In genomic region chr6:26196846-26197683, GRCh38 we compare ENCODE assay signal across 1 cellular context.
TF ChIP-seq lines count a peak whose summit lies in the region.

No MANE protein-coding gene starts in this region.

TF ChIP-seq in HepG2, 621 proteins besides CTCF, POLR2A, EP300 and RAD21 (continued from another document and continues in another):
- TF ChIP-seq ZGPAT (CRISPR knock-in tag; IDR thresholded peaks at IDR 0.05) (peak; percentile 91), ZNF703 (CRISPR knock-in tag; IDR thresholded peaks at IDR 0.05; ENCODE audit: borderline replicate concordance) (no peak), ZBTB39 (CRISPR knock-in tag; IDR thresholded peaks at IDR 0.05) (no peak), TBX3 (IDR thresholded peaks at IDR 0.05; ENCODE audit: borderline replicate concordance) (no peak), MTA3 (CRISPR knock-in tag; IDR thresholded peaks at IDR 0.05) (no peak), HMGXB3 (CRISPR knock-in tag; IDR thresholded peaks at IDR 0.05; ENCODE audit: borderline replicate concordance) (peak; percentile 73; the same call in 1 of the 2 replicates), NFKB2 (CRISPR knock-in tag; IDR thresholded peaks at IDR 0.05; ENCODE audit: borderline replicate concordance) (peak; percentile 87; the same call in 1 of the 2 replicates), CHD2 (IDR thresholded peaks at IDR 0.05; ENCODE audit: low read depth, low read length) (peak; percentile 74), PHB2 (IDR thresholded peaks at IDR 0.05; ENCODE audit: partially characterized antibody) (no peak), GABPB1 (CRISPR knock-in tag; IDR thresholded peaks at IDR 0.05) (peak; percentile 75), CSRNP1 (CRISPR knock-in tag; IDR thresholded peaks at IDR 0.05) (peak; percentile 98), ZBTB34 (CRISPR knock-in tag; IDR thresholded peaks at IDR 0.05) (peak; percentile 56; the same call in 1 of the 2 replicates), ASH2L (IDR thresholded peaks at IDR 0.05; ENCODE audit: insufficient read length, low read depth, low read length) (peak; percentile 88), NKX3-1 (CRISPR knock-in tag; IDR thresholded peaks at IDR 0.05) (peak; percentile 69), KMT2B (CRISPR knock-in tag; IDR thresholded peaks at IDR 0.05) (peak; percentile 70), MIER2 (CRISPR knock-in tag; IDR thresholded peaks at IDR 0.05) (peak; percentile 66; the same call in 1 of the 2 replicates), THAP11 (CRISPR knock-in tag; IDR thresholded peaks at IDR 0.05) (peak; percentile 66), HNRNPL (IDR thresholded peaks at IDR 0.05; ENCODE audit: low read depth, low read length) (peak; percentile 95), ZNF615 (CRISPR knock-in tag; IDR thresholded peaks at IDR 0.05; ENCODE audit: borderline replicate concordance) (peak; percentile 73; the same call in 1 of the 2 replicates), SOX5 (CRISPR knock-in tag; IDR thresholded peaks at IDR 0.05; ENCODE audit: borderline replicate concordance) (no peak; the same call in 1 of the 2 replicates), ZNF138 (CRISPR knock-in tag; IDR thresholded peaks at IDR 0.05; ENCODE audit: low read depth) (peak; percentile 92), ZFP82 (CRISPR knock-in tag; IDR thresholded peaks at IDR 0.05; ENCODE audit: borderline replicate concordance) (no peak; the same call in 1 of the 2 replicates), ZSCAN20 (CRISPR knock-in tag; IDR thresholded peaks at IDR 0.05; ENCODE audit: borderline replicate concordance) (0 out of 2 replicates have a peak, but pooled peaks have one; percentile 14), THAP7 (CRISPR knock-in tag; IDR thresholded peaks at IDR 0.05) (no peak), ZBTB46 (CRISPR knock-in tag; IDR thresholded peaks at IDR 0.05; ENCODE audit: borderline replicate concordance) (no peak), PREB (CRISPR knock-in tag; IDR thresholded peaks at IDR 0.05) (no peak), RARA (CRISPR knock-in tag; IDR thresholded peaks at IDR 0.05) (no peak; the same call in 1 of the 2 replicates), ARID3A (IDR thresholded peaks at IDR 0.05; ENCODE audit: low read depth, low read length) (peak; percentile 8), ZNF510 (CRISPR knock-in tag; IDR thresholded peaks at IDR 0.05; ENCODE audit: low read depth) (no peak), ZFY (CRISPR knock-in tag; IDR thresholded peaks at IDR 0.05) (peak; percentile 96)
- TF ChIP-seq, protein P1, sequence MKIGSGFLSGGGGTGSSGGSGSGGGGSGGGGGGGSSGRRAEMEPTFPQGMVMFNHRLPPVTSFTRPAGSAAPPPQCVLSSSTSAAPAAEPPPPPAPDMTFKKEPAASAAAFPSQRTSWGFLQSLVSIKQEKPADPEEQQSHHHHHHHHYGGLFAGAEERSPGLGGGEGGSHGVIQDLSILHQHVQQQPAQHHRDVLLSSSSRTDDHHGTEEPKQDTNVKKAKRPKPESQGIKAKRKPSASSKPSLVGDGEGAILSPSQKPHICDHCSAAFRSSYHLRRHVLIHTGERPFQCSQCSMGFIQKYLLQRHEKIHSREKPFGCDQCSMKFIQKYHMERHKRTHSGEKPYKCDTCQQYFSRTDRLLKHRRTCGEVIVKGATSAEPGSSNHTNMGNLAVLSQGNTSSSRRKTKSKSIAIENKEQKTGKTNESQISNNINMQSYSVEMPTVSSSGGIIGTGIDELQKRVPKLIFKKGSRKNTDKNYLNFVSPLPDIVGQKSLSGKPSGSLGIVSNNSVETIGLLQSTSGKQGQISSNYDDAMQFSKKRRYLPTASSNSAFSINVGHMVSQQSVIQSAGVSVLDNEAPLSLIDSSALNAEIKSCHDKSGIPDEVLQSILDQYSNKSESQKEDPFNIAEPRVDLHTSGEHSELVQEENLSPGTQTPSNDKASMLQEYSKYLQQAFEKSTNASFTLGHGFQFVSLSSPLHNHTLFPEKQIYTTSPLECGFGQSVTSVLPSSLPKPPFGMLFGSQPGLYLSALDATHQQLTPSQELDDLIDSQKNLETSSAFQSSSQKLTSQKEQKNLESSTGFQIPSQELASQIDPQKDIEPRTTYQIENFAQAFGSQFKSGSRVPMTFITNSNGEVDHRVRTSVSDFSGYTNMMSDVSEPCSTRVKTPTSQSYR (CRISPR knock-in tag; IDR thresholded peaks at IDR 0.05; ENCODE audit: borderline replicate concordance), result peak; percentile 51; the same call in 1 of the 2 replicates
- TF ChIP-seq, protein P2, sequence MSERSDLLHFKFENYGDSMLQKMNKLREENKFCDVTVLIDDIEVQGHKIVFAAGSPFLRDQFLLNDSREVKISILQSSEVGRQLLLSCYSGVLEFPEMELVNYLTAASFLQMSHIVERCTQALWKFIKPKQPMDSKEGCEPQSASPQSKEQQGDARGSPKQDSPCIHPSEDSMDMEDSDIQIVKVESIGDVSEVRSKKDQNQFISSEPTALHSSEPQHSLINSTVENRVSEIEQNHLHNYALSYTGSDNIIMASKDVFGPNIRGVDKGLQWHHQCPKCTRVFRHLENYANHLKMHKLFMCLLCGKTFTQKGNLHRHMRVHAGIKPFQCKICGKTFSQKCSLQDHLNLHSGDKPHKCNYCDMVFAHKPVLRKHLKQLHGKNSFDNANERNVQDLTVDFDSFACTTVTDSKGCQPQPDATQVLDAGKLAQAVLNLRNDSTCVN (CRISPR knock-in tag; IDR thresholded peaks at IDR 0.05; ENCODE audit: borderline replicate concordance), result no peak; the same call in 1 of the 2 replicates
- TF ChIP-seq, protein P3, sequence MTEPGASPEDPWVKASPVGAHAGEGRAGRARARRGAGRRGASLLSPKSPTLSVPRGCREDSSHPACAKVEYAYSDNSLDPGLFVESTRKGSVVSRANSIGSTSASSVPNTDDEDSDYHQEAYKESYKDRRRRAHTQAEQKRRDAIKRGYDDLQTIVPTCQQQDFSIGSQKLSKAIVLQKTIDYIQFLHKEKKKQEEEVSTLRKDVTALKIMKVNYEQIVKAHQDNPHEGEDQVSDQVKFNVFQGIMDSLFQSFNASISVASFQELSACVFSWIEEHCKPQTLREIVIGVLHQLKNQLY (CRISPR knock-in tag; IDR thresholded peaks at IDR 0.05), result peak; percentile 57; the same call in 1 of the 2 replicates
